Comparison of ENCODE assay signal across 24 cellular contexts in the genomic region with DNA sequence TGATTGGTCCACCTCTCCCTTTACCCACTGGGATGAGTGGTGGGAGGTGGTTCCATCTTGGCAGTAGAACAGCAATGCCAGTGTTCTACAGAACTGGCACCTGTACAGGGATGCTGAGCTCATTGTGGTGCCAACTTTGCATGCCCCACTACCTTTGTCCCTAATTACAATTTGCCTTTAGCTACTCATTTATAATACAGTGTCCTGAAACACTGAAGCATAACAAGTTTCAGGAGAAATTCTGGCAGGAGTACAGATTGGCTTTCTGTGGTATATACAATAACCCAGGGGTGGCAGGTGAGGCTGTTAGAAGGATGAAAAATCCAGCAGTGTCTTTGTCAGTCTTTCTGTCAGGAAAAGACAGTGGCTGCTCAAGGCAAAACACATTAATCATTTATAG.
"Had no signal": no experiment of that assay in that cellular context is flagged by ENCODE, and none has a peak within 500 bp of the region (broad histone marks: within the 10 kb centered on the region; RNA-seq: fewer than 3 reads in every experiment).

No MANE protein-coding gene starts in this region.

- H3K4me3 ChIP-seq: coronary artery, gastroesophageal sphincter, hepatocyte, ovary, prostate gland, stomach, tibial artery, upper lobe of right lung had no signal

- H3K4me1 ChIP-seq: gastroesophageal sphincter, prostate gland, stomach, upper lobe of right lung had no signal

- FAIRE-seq: astrocyte, endothelial cell of umbilical vein had no signal

- H3K27me3 ChIP-seq: brain microvascular endothelial cell, gastroesophageal sphincter, hepatocyte, ovary, stomach, tibial artery, upper lobe of right lung had no signal

- H3K9me3 ChIP-seq: gastroesophageal sphincter, ovary, prostate gland, tibial artery, upper lobe of right lung had no signal

- H3K27ac ChIP-seq: brain microvascular endothelial cell, coronary artery, gastroesophageal sphincter, hepatocyte, ovary, prostate gland, stomach, tibial artery, upper lobe of right lung had no signal

- DNase-seq: activated B cell treated with CpG ODN at 0.5 μM for 24 hours; activated CD4-positive, alpha-beta T cell treated with anti-CD3 and anti-CD28 coated beads, Interleukin-2, amount 50 U/mL, for 1 hour; activated CD8-positive, alpha-beta T cell treated with anti-CD3 and anti-CD28 coated beads for 36 hours; activated gamma-delta T cell treated with Interleukin-2 at 50 U/mL for 16 hours; activated naive CD4-positive, alpha-beta T cell treated with anti-CD3 and anti-CD28 coated beads, Interleukin-2, amount 50 U/mL, for 16 hours; activated T-cell treated with anti-CD3 and anti-CD28 coated beads, Interleukin-2, amount 50 U/mL, for 4 hours; amniotic stem cell; brain microvascular endothelial cell; islet precursor cell; left colon; naive B cell; ovary; stimulated activated CD4-positive, alpha-beta T cell treated with anti-CD3 and anti-CD28 coated beads, Interleukin-15, amount 100 ng/mL, for 24 hours; stimulated activated CD4-positive, alpha-beta T cell treated with anti-CD3 and anti-CD28 coated beads, Interleukin-2, amount 100 ng/mL, for 24 hours; stimulated activated naive B cell treated with anti-CD40 and anti-IgM and Interleukin-4, amounts not matched to agents 10 μg/mL and 1 μg/mL and 100 μg/mL, for 72 hours; stomach; tibial artery; upper lobe of right lung had no signal

- H3K36me3 ChIP-seq: brain microvascular endothelial cell, gastroesophageal sphincter, ovary, prostate gland, stomach, tibial artery, upper lobe of right lung had no signal
